10 cellular contexts compared by ENCODE assay signal in genomic region chr12:49345840-49346658, GRCh38. TPM values are rescaled to one million over a fixed set of nuclear protein-coding genes. Genes with fewer than 3 reads are reported as not detected.
DNase-seq lines count a peak whose midpoint lies in the region; ATAC-seq and TF ChIP-seq lines count a peak whose summit lies in the region.
"Had no signal": no experiment of that assay in that cellular context is flagged by ENCODE, and none has a peak within 500 bp of the region (broad histone marks: within the 10 kb centered on the region; RNA-seq: fewer than 3 reads in every experiment).

No MANE protein-coding gene starts in this region.

- H3K36me3 ChIP-seq in right atrium auricular region (no peaks in the 10 kb centered on the region), ascending aorta (no peaks in the 10 kb centered on the region), uterus (no peaks in the 10 kb centered on the region)

- ATAC-seq in Right ventricle myocardium inferior (no peak), GM21360 (IDR thresholded peaks at IDR 0.05; ENCODE audit: unreplicated experiment) (no peak)

- H3K4me3 ChIP-seq in right atrium auricular region (peak overlapping the region; percentile 29 to 54), ascending aorta (peak overlapping the region; percentile 41 to 69), uterus (peak overlapping the region; percentile 6 to 18)

- DNase-seq in right atrium auricular region (ENCODE audit: low spot score) (no peak), Right ventricle myocardium inferior (ENCODE audit: missing footprints) (no peak), ascending aorta (ENCODE audit: low spot score in 2 of 2) (no peak), mesenteric fat pad (ENCODE audit: low spot score) (peak; percentile 84), uterus (no peak), inferior parietal cortex (ENCODE audit: extremely low spot score) (no peak), NCI-H1930 (lab: John Stamatoyannopoulos, UW) (no peak)

- H3K4me1 ChIP-seq in right atrium auricular region (peaks cover 3 to 58% of the 10 kb centered on the region in 2 donors), ascending aorta (peaks cover 34 to 50% of the 10 kb centered on the region in 2 donors), uterus (peaks cover 7 to 36% of the 10 kb centered on the region in 2 donors)

- no peak for TF ChIP-seq CTCF in right atrium auricular region (IDR thresholded peaks at IDR 0.05)
- TF ChIP-seq CTCF in ascending aorta (IDR thresholded peaks at IDR 0.05), result no peak
- no peak for TF ChIP-seq CTCF in uterus (IDR thresholded peaks at IDR 0.05)

- H3K27me3 ChIP-seq in right atrium auricular region (peaks cover 10 to 28% of the 10 kb centered on the region in 2 donors), ascending aorta (peaks cover 25% of the 10 kb centered on the region), uterus (peaks cover 16 to 36% of the 10 kb centered on the region in 2 donors)

- intact Hi-C loops in Right ventricle myocardium inferior (cut with DNase I) (no loop called here), ascending aorta (cut with DNase I) (loop anchor here (10.0 kb wide), 1 partner anchor 281 kb away; the partner anchor contains the start of genes KMT2D and RHEBL1), uterus (cut with DNase I; ENCODE audit: low total_unique reads) (loop anchor here (10.0 kb wide), 1 partner anchor 61 kb away; no protein-coding TSS in a partner anchor)

- H3K27ac ChIP-seq in right atrium auricular region (no peak overlapping the region), ascending aorta (no peak overlapping the region), uterus (no peak overlapping the region)

- TF ChIP-seq POLR2A in uterus (IDR thresholded peaks at IDR 0.05), result no peak

- H3K9me3 ChIP-seq in right atrium auricular region, result no peaks in the 10 kb centered on the region
- no peaks in the 10 kb centered on the region for H3K9me3 ChIP-seq in ascending aorta
- no peaks in the 10 kb centered on the region for H3K9me3 ChIP-seq in uterus

RNA-seq across cellular contexts. Expression of gene DNAJC22, which starts 0.6 kb away (rescaled TPM):
- total RNA-seq in right atrium auricular region (1 to 10 TPM in 1 of 2 donors, under 1 TPM in 1; 0.93 to 1.2 TPM), Right ventricle myocardium inferior (not detected), ascending aorta (not detected), mesenteric fat pad (not detected), uterus (1 to 10 TPM in 1 of 4 donors, not detected in 3; 4.5 TPM)

RNA-seq across cellular contexts. Expression of gene C1QL4, which starts 9.1 kb away (rescaled TPM):
- not detected for total RNA-seq in right atrium auricular region
- total RNA-seq in Right ventricle myocardium inferior, result not detected
- total RNA-seq in ascending aorta, result not detected
- not detected for total RNA-seq in mesenteric fat pad
- 1 to 10 TPM in 1 of 4 donors, not detected in 3; 1.7 TPM for total RNA-seq in uterus
- total RNA-seq: lung microvascular endothelial cell; T-helper 2 cell treated with Interferon-gamma antibody and Interleukin-4, amounts not matched to agents 100 ng/mL and 5 ng/mL, for 36 hours had no signal

RNA-seq across cellular contexts. Expression of gene SPATS2, which starts 21.2 kb away (rescaled TPM):
- 1 to 10 TPM; 4.6 to 7.6 TPM for total RNA-seq in right atrium auricular region
- 6.4 TPM for total RNA-seq in Right ventricle myocardium inferior
- total RNA-seq in ascending aorta, result 13.8 TPM
- total RNA-seq in mesenteric fat pad, result 9.9 TPM
- 10 to 100 TPM in 2 of 4 donors, 1 to 10 TPM in 2; 3.3 to 46.0 (median 16.0) TPM for total RNA-seq in uterus

RNA-seq across cellular contexts. Expression of gene TROAP, which starts 23.0 kb away (rescaled TPM):
- total RNA-seq in right atrium auricular region, result under 1 TPM in 1 of 2 donors, not detected in 1; 0.48 TPM
- 0.97 TPM for total RNA-seq in Right ventricle myocardium inferior
- total RNA-seq in ascending aorta, result not detected
- not detected for total RNA-seq in mesenteric fat pad
- 10 to 100 TPM in 1 of 4 donors, 1 to 10 TPM in 1, not detected in 2; 1.8 to 10.2 TPM for total RNA-seq in uterus

RNA-seq across cellular contexts. Expression of gene PRPH, which starts 51.1 kb away (rescaled TPM):
- total RNA-seq in right atrium auricular region, result under 1 TPM in 1 of 2 donors, not detected in 1; 0.75 TPM
- total RNA-seq in Right ventricle myocardium inferior, result 0.57 TPM
- not detected for total RNA-seq in ascending aorta
- 0.55 TPM for total RNA-seq in mesenteric fat pad
- 1 to 10 TPM in 2 of 4 donors, not detected in 2; 4.7 to 5.6 TPM for total RNA-seq in uterus
- total RNA-seq: lung microvascular endothelial cell; T-helper 2 cell treated with Interferon-gamma antibody and Interleukin-4, amounts not matched to agents 100 ng/mL and 5 ng/mL, for 36 hours had no signal
